In the genomic region with DNA sequence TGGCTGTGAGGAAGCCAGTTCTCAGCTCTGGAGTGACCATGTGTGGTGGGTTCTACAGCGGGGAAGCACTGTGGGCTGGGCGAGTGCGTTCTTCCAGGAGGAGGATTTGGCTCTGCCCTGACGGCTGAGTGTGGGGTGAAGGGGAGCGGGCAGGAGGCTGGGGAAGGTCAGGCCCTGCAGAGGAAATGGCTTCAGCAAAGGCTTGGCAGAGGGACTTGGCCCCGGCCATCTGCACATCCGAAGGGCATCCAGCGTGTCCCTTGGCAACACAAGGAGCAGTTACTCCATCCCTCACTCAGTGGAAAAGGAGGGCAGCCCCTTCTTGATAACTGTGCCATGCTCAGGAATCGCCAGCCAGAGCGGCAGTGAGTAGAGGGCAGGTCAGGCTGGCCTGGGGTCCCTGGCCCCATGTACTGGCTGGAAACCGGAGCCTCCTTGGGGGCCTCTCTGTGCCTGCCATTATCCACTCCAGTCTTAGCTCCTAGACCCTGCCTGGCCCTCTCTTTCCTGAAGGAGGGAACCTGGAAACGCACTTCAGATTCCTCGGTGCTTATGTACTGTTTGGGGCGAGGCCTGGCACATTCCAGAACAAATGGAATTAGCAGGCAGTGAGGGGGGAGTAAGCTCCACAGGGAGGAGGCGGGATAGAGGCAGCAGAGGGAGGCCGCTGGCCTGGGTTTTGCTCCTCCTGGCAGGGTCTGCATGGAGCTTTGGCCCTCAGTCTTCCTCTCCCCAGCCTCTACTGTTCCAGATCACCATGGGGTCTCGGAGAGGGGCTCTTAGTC, we compare ENCODE assay signal across 11 cellular contexts.
DNase-seq lines count a peak whose midpoint lies in the region; ATAC-seq and TF ChIP-seq lines count a peak whose summit lies in the region.
"Had no signal": no experiment of that assay in that cellular context is flagged by ENCODE, and none has a peak within 500 bp of the region (broad histone marks: within the 10 kb centered on the region; RNA-seq: fewer than 3 reads in every experiment).

No MANE protein-coding gene starts in this region.

- H3K4me1 Mint-ChIP-seq in HFFc6 (ENCODE audit: low read depth), result peaks cover 21% of the 10 kb centered on the region
- H3K4me1 Mint-ChIP-seq in CD8-positive, alpha-beta memory T cell, result no peaks in the 10 kb centered on the region
- H3K4me1 Mint-ChIP-seq in activated naive CD8-positive, alpha-beta T cell treated with anti-CD3 and anti-CD28 coated beads, Interleukin-2, amount 50 U/mL, for 24 hours, result no peaks in the 10 kb centered on the region

- intact Hi-C loops in stomach (cut with DNase I; ENCODE audit: low total_unique reads), result no loop called here

- H3K27me3 Mint-ChIP-seq in HFFc6 (ENCODE audit: insufficient read depth), result peaks cover 13% of the 10 kb centered on the region
- peaks cover 6 to 13% of the 10 kb centered on the region in 2 donors for H3K27me3 Mint-ChIP-seq in CD8-positive, alpha-beta memory T cell
- H3K27me3 Mint-ChIP-seq in activated naive CD8-positive, alpha-beta T cell treated with anti-CD3 and anti-CD28 coated beads, Interleukin-2, amount 50 U/mL, for 24 hours, result peaks cover 2% of the 10 kb centered on the region

- DNase-seq in HFFc6 (peak; percentile 34), kidney glomerular epithelial cell (lab: John Stamatoyannopoulos, UW) (peak; percentile 40), stomach (peak; percentile 68), COLO668 (lab: John Stamatoyannopoulos, UW; ENCODE audit: unreplicated experiment) (no peak), SKM-1 (lab: John Stamatoyannopoulos, UW; ENCODE audit: unreplicated experiment) (no peak)
- DNase-seq in CD8-positive, alpha-beta memory T cell, result no peak
- no peak for DNase-seq in activated naive CD8-positive, alpha-beta T cell treated with anti-CD3 and anti-CD28 coated beads, Interleukin-2, amount 50 U/mL, for 24 hours
- DNase-seq: activated CD4-positive, alpha-beta T cell treated with anti-CD3 and anti-CD28 coated beads, Interleukin-2, amount 50 U/mL, for 48 hours; NCI-H1694 treated with DMSO at 0.1 percent for 48 hours had no signal

- H3K9me3 Mint-ChIP-seq in HFFc6, result no peaks in the 10 kb centered on the region
- H3K9me3 Mint-ChIP-seq in CD8-positive, alpha-beta memory T cell, result no peaks in the 10 kb centered on the region
- no peaks in the 10 kb centered on the region for H3K9me3 Mint-ChIP-seq in activated naive CD8-positive, alpha-beta T cell treated with anti-CD3 and anti-CD28 coated beads, Interleukin-2, amount 50 U/mL, for 24 hours

- CTCF ChIA-PET in CD8-positive, alpha-beta memory T cell (lab: Charles Lee), result no interaction called here

- POLR2A ChIA-PET in CD8-positive, alpha-beta memory T cell (lab: Charles Lee), result no interaction called here

- H3K4me3 Mint-ChIP-seq in HFFc6, result no peak overlapping the region
- no peak overlapping the region for H3K4me3 Mint-ChIP-seq in CD8-positive, alpha-beta memory T cell
- no peak overlapping the region for H3K4me3 Mint-ChIP-seq in activated naive CD8-positive, alpha-beta T cell treated with anti-CD3 and anti-CD28 coated beads, Interleukin-2, amount 50 U/mL, for 24 hours

- no peak overlapping the region for H3K4me3 ChIP-seq in stomach
- no peak overlapping the region for H3K4me3 ChIP-seq in CD8-positive, alpha-beta memory T cell (ENCODE audit: low read length)
- H3K4me3 ChIP-seq: SK-N-MC had no signal

- WGBS in stomach, 5 donors, result 35 to 59% (median 49%) methylated on average over 15 to 17 of the region's 17 CpGs

- H3K36me3 Mint-ChIP-seq in HFFc6 (ENCODE audit: low read depth), result no peaks in the 10 kb centered on the region
- no peaks in the 10 kb centered on the region for H3K36me3 Mint-ChIP-seq in CD8-positive, alpha-beta memory T cell
- no peaks in the 10 kb centered on the region for H3K36me3 Mint-ChIP-seq in activated naive CD8-positive, alpha-beta T cell treated with anti-CD3 and anti-CD28 coated beads, Interleukin-2, amount 50 U/mL, for 24 hours (ENCODE audit: low read depth)

- TF ChIP-seq POLR2A in stomach (IDR thresholded peaks at IDR 0.05), result no peak

- H3K4me1 ChIP-seq in stomach, result peaks cover 31 to 60% (median 45%) of the 10 kb centered on the region in 4 donors
- H3K4me1 ChIP-seq in CD8-positive, alpha-beta memory T cell (ENCODE audit: insufficient read depth, low read length), result no peaks in the 10 kb centered on the region

- no peaks in the 10 kb centered on the region for H3K27me3 ChIP-seq in stomach
- H3K27me3 ChIP-seq in CD8-positive, alpha-beta memory T cell (ENCODE audit: insufficient read depth, low read length, poor library complexity, severe bottlenecking), result peaks cover 5% of the 10 kb centered on the region

- no peak for ATAC-seq in activated naive CD8-positive, alpha-beta T cell treated with anti-CD3 and anti-CD28 coated beads, Interleukin-2, amount 50 U/mL, for 24 hours

- H3K27ac Mint-ChIP-seq in HFFc6, result no peak overlapping the region
- no peak overlapping the region for H3K27ac Mint-ChIP-seq in CD8-positive, alpha-beta memory T cell
- no peak overlapping the region for H3K27ac Mint-ChIP-seq in activated naive CD8-positive, alpha-beta T cell treated with anti-CD3 and anti-CD28 coated beads, Interleukin-2, amount 50 U/mL, for 24 hours

- no peaks in the 10 kb centered on the region for H3K9me3 ChIP-seq in stomach
- no peaks in the 10 kb centered on the region for H3K9me3 ChIP-seq in CD8-positive, alpha-beta memory T cell (ENCODE audit: low read length)

- no peak for TF ChIP-seq CTCF in HFFc6 (IDR thresholded peaks at IDR 0.05)
- no peak for TF ChIP-seq CTCF in stomach (IDR thresholded peaks at IDR 0.05)

- H3K27ac ChIP-seq in cingulate gyrus (ENCODE audit: low read depth, low read length) (peak overlapping the region; percentile 29), stomach (peak overlapping the region; percentile 54 to 83 (median 80))
- H3K27ac ChIP-seq in CD8-positive, alpha-beta memory T cell (ENCODE audit: low read depth, low read length), result no peak overlapping the region
- H3K27ac ChIP-seq: SK-N-MC had no signal

- H3K36me3 ChIP-seq in stomach, result no peaks in the 10 kb centered on the region
- no peaks in the 10 kb centered on the region for H3K36me3 ChIP-seq in CD8-positive, alpha-beta memory T cell (ENCODE audit: insufficient read depth, low read length)

- no peak for TF ChIP-seq EP300 in stomach (IDR thresholded peaks at IDR 0.05)

Comparison
In these comparisons a context has a peak if more than half of its experiments do, and no peak if none do; other contexts are left out.
1. DNase-seq: peak in HFFc6 (single experiment), kidney glomerular epithelial cell (single experiment) and stomach (single experiment); none in CD8-positive, alpha-beta memory T cell (0 of 5), COLO668 (single experiment), SKM-1 (single experiment) and activated naive CD8-positive, alpha-beta T cell treated with anti-CD3 and anti-CD28 coated beads, Interleukin-2, amount 50 U/mL, for 24 hours (single experiment).